Comparison of ENCODE assay signal across 8 cellular contexts in genomic region chr7:129952653-129953560, GRCh38. TPM values are rescaled to one million over a fixed set of nuclear protein-coding genes. Genes with fewer than 3 reads are reported as not detected.
DNase-seq lines count a peak whose midpoint lies in the region; ATAC-seq and TF ChIP-seq lines count a peak whose summit lies in the region.

TSS of gene UBE2H (minus strand) at chr7:129952960. CDS start at chr7:129952555, 405 bp downstream.

- peak in 2 of 6 experiments; percentile 13 to 27 for TF ChIP-seq CTCF in adrenal gland (IDR thresholded peaks at IDR 0.05)
- TF ChIP-seq CTCF in heart right ventricle (IDR thresholded peaks at IDR 0.05), result no peak
- TF ChIP-seq CTCF in upper lobe of left lung (IDR thresholded peaks at IDR 0.05), result peak in 3 of 6 experiments; percentile 21 to 36 (median 28)

- peak; percentile 91 for DNase-seq in NCI-H146 (lab: John Stamatoyannopoulos, UW)
- peak; percentile 91 to 96 (median 93) for DNase-seq in adrenal gland
- peak; percentile 92 to 94 for DNase-seq in heart right ventricle
- peak; percentile 97 for DNase-seq in posterior vena cava (ENCODE audit: low spot score)
- peak; percentile 93 to 98 for DNase-seq in upper lobe of left lung

- H3K36me3 ChIP-seq in adrenal gland (replicated peaks in 1 of 2) (no peaks in the 10 kb centered on the region), heart right ventricle (no peaks in the 10 kb centered on the region), upper lobe of left lung (no peaks in the 10 kb centered on the region)

- ATAC-seq in HG02759 (IDR thresholded peaks at IDR 0.05; ENCODE audit: unreplicated experiment) (peak; percentile 76), heart right ventricle (peak; percentile 83 to 93 (median 92)), upper lobe of left lung (ENCODE audit: low FRiP score in 2 of 2) (peak; percentile 92 to 94)

- H3K4me1 ChIP-seq in adrenal gland (replicated peaks in 1 of 2) (peaks cover 14 to 26% of the 10 kb centered on the region in 2 donors), heart right ventricle (peaks cover 0 to 38% (median 24%) of the 10 kb centered on the region in 9 donors), upper lobe of left lung (peaks cover 24 to 34% (median 29%) of the 10 kb centered on the region in 4 donors)

- 6 to 19% (median 11%) methylated on average over 16 to 58 of the region's 58 CpGs for WGBS in adrenal gland, 4 donors
- 6 to 7% methylated on average over 53 to 58 of the region's 58 CpGs for WGBS in heart right ventricle, 2 donors
- WGBS in upper lobe of left lung, 2 donors, result 13 to 29% methylated on average over 10 to 23 of the region's 58 CpGs

- TF ChIP-seq POLR2A in GM10847 (IDR thresholded peaks at IDR 0.05; ENCODE audit: extremely low read depth, insufficient read length), result peak; percentile 61
- peak; percentile 92 to 97 for TF ChIP-seq POLR2A in adrenal gland (IDR thresholded peaks at IDR 0.05)
- peak; percentile 57 to 97 (median 95) for TF ChIP-seq POLR2A in upper lobe of left lung (IDR thresholded peaks at IDR 0.05)

- H3K9me3 ChIP-seq in adrenal gland (replicated peaks in 1 of 3) (no peaks in the 10 kb centered on the region), heart right ventricle (no peaks in the 10 kb centered on the region), upper lobe of left lung (no peaks in the 10 kb centered on the region)

- intact Hi-C loops in T-helper 1 cell treated with Interleukin-12 subunit alpha and Interleukin-12 subunit beta and Interleukin-4 antibody, amounts not matched to agents 30 ng/mL and 1 ng/mL, for 36 hours (cut with micrococcal nuclease), result loop anchor here (1.0 to 10.0 kb wide), 15 partner anchors 98 to 1421 kb away; partner anchors contain the start of genes ATP6V1F, CALU, KLHDC10 and MKLN1
- intact Hi-C loops in adrenal gland (cut with DNase I), result loop anchor here in 1 of 2 donors (10.0 kb wide), 1 partner anchor 118 kb away; no protein-coding TSS in a partner anchor
- intact Hi-C loops in heart right ventricle (cut with DNase I), result loop anchor here in 7 of 10 donors (2.0 to 10.0 kb wide), 8 partner anchors 36 to 126 kb away; no protein-coding TSS in a partner anchor
- intact Hi-C loops in posterior vena cava (cut with DNase I), result loop anchor here in 1 of 2 donors (5.0 kb wide), 1 partner anchor 91 kb away; no protein-coding TSS in a partner anchor

- TF ChIP-seq EP300 in upper lobe of left lung (IDR thresholded peaks at IDR 0.05), result no peak

- H3K27ac ChIP-seq in adrenal gland (peak within 1 kb of the TSS; percentile 78 to 98 (median 98)), heart right ventricle (peak within 1 kb of the TSS; percentile 90 to 99 (median 96)), upper lobe of left lung (peak within 1 kb of the TSS; percentile 96 to 98 (median 97))

- H3K4me3 ChIP-seq in adrenal gland, result peak within 1 kb of the TSS; percentile 80 to 93 (median 88)
- H3K4me3 ChIP-seq in heart right ventricle, result peak within 1 kb of the TSS; percentile 80 to 99 (median 89)
- peak within 1 kb of the TSS; percentile 62 to 87 (median 81) for H3K4me3 ChIP-seq in upper lobe of left lung

- H3K27me3 ChIP-seq in adrenal gland (no peaks in the 10 kb centered on the region), heart right ventricle (no peaks in the 10 kb centered on the region), upper lobe of left lung (no peaks in the 10 kb centered on the region)

RNA-seq across cellular contexts. Expression of gene UBE2H, which starts in this region (rescaled TPM):
- 35.8 and 37.6 TPM in 2 replicates for total RNA-seq in T-helper 1 cell treated with Interleukin-12 subunit alpha and Interleukin-12 subunit beta and Interleukin-4 antibody, amounts not matched to agents 30 ng/mL and 1 ng/mL, for 36 hours
- 100 to 1,000 TPM in 7 of 8 donors, 10 to 100 TPM in 1; 94.0 to 392 (median 187) TPM for total RNA-seq in adrenal gland
- polyA plus RNA-seq in adrenal gland, result 100 to 1,000 TPM in 1 of 3 donors, 10 to 100 TPM in 2; 48.3 to 140 (median 52.1) TPM
- total RNA-seq in heart right ventricle, result 100 to 1,000 TPM in 7 of 10 donors, 10 to 100 TPM in 3; 73.5 to 222 (median 170) TPM
- 10 to 100 TPM; 26.0 to 35.3 TPM for polyA plus RNA-seq in heart right ventricle
- 100 to 1,000 TPM in 1 of 2 donors, 10 to 100 TPM in 1; 77.0 to 138 TPM for total RNA-seq in posterior vena cava
- total RNA-seq in upper lobe of left lung, result 100 to 1,000 TPM in 1 of 6 donors, 10 to 100 TPM in 5; 60.5 to 138 (median 65.4) TPM

Comparison
In these comparisons a context has a peak if more than half of its experiments do, and no peak if none do; other contexts are left out.
1. Peak in every context shown above with its lines: DNase-seq, ATAC-seq, H3K4me3 ChIP-seq and H3K27ac ChIP-seq.